33 cellular contexts compared by ENCODE assay signal in genomic region chr20:50254466-50255079, GRCh38.
"Had no signal": no experiment of that assay in that cellular context is flagged by ENCODE, and none has a peak within 500 bp of the region (broad histone marks: within the 10 kb centered on the region; RNA-seq: fewer than 3 reads in every experiment).

No MANE protein-coding gene starts in this region.

- FAIRE-seq: colon had no signal

- H3K27me3 ChIP-seq: adrenal gland, body of pancreas, foreskin keratinocyte, gastrocnemius medialis, heart left ventricle had no signal

- DNase-seq: activated CD4-positive, alpha-beta memory T cell treated with anti-CD3 and anti-CD28 coated beads for 36 hours; activated CD4-positive, alpha-beta T cell treated with anti-CD3 and anti-CD28 coated beads for 36 hours; activated CD4-positive, alpha-beta T cell treated with anti-CD3 and anti-CD28 coated beads, Interleukin-2, amount 10 ng/mL, durations not matched to agents 24 days and 14 days; activated CD4-positive, CD25-positive, alpha-beta regulatory T cell; activated CD4-positive, CD25-positive, alpha-beta regulatory T cell treated with anti-CD3 and anti-CD28 coated beads, Interleukin-2, amount 50 U/mL, for 72 hours; activated CD8-positive, alpha-beta memory T cell treated with anti-CD3 and anti-CD28 coated beads, Interleukin-2, amount 10 ng/mL, durations not matched to agents 7 days and 5 days; activated CD8-positive, alpha-beta memory T cell treated with anti-CD3 and anti-CD28 coated beads, Interleukin-2, amount 50 U/mL, for 4 hours; activated CD8-positive, alpha-beta T cell treated with anti-CD3 and anti-CD28 coated beads, Interleukin-2, amount 10 ng/mL, durations not matched to agents 7 days and 5 days; activated effector memory CD4-positive, alpha-beta T cell treated with anti-CD3 and anti-CD28 coated beads, Interleukin-2, amount 50 U/mL, for 16 hours; activated naive CD4-positive, alpha-beta T cell treated with anti-CD3 and anti-CD28 coated beads for 36 hours; activated naive CD8-positive, alpha-beta T cell treated with anti-CD3 and anti-CD28 coated beads for 36 hours; activated naive CD8-positive, alpha-beta T cell treated with anti-CD3 and anti-CD28 coated beads, Interleukin-2, amount 50 U/mL, for 24 hours; activated T-cell treated with anti-CD3 and anti-CD28 coated beads, Interleukin-2, amount 50 U/mL, for 1 hour; activated T-cell treated with anti-CD3 and anti-CD28 coated beads, Interleukin-2, amount 50 U/mL, for 48 hours; adrenal gland; amygdala; aorta; body of pancreas; caudate nucleus; effector CD8-positive, alpha-beta T cell; foreskin keratinocyte; gastrocnemius medialis; glutamatergic neuron; T-helper 17 cell; T1000; WERI-Rb-1 had no signal

- H3K4me3 Mint-ChIP-seq: activated CD4-positive, alpha-beta memory T cell treated with anti-CD3 and anti-CD28 coated beads for 36 hours; activated CD4-positive, alpha-beta T cell treated with anti-CD3 and anti-CD28 coated beads for 36 hours; activated CD4-positive, alpha-beta T cell treated with anti-CD3 and anti-CD28 coated beads, Interleukin-2, amount 10 ng/mL, durations not matched to agents 24 days and 14 days; activated CD8-positive, alpha-beta memory T cell treated with anti-CD3 and anti-CD28 coated beads, Interleukin-2, amount 10 ng/mL, durations not matched to agents 7 days and 5 days; activated CD8-positive, alpha-beta T cell treated with anti-CD3 and anti-CD28 coated beads, Interleukin-2, amount 10 ng/mL, durations not matched to agents 7 days and 5 days; activated naive CD4-positive, alpha-beta T cell treated with anti-CD3 and anti-CD28 coated beads for 36 hours; activated naive CD4-positive, alpha-beta T cell treated with anti-CD3 and anti-CD28 coated beads, Interleukin-2, amount 50 U/mL, for 24 hours; activated naive CD8-positive, alpha-beta T cell treated with anti-CD3 and anti-CD28 coated beads for 36 hours; activated naive CD8-positive, alpha-beta T cell treated with anti-CD3 and anti-CD28 coated beads, Interleukin-2, amount 50 U/mL, for 24 hours; activated T-helper 1 cell treated with anti-CD3 and anti-CD28 coated beads, Interleukin-12 subunit alpha, Interleukin-12 subunit beta, Interleukin-2, Interleukin-4 antibody, amounts not matched to agents 30 ng/mL and 10 ng/mL and 1 ng/mL, durations not matched to agents 14 hours and 24 hours and 36 hours; T-helper 17 cell; T-helper 2 cell treated with Interferon-gamma antibody and Interleukin-4, amounts not matched to agents 5 μg/mL and 100 μg/mL, for 36 hours had no signal

- H3K4me3 ChIP-seq: adrenal gland, body of pancreas, gastrocnemius medialis, heart left ventricle had no signal

- H3K4me1 Mint-ChIP-seq: activated CD4-positive, alpha-beta T cell treated with anti-CD3 and anti-CD28 coated beads for 36 hours; activated naive CD4-positive, alpha-beta T cell treated with anti-CD3 and anti-CD28 coated beads, Interleukin-2, amount 50 U/mL, for 24 hours; activated naive CD8-positive, alpha-beta T cell treated with anti-CD3 and anti-CD28 coated beads for 36 hours; activated naive CD8-positive, alpha-beta T cell treated with anti-CD3 and anti-CD28 coated beads, Interleukin-2, amount 50 U/mL, for 24 hours had no signal

- H3K36me3 Mint-ChIP-seq: activated CD4-positive, alpha-beta memory T cell treated with anti-CD3 and anti-CD28 coated beads for 36 hours; activated CD8-positive, alpha-beta memory T cell treated with anti-CD3 and anti-CD28 coated beads, Interleukin-2, amount 10 ng/mL, durations not matched to agents 7 days and 5 days; activated naive CD4-positive, alpha-beta T cell treated with anti-CD3 and anti-CD28 coated beads, Interleukin-2, amount 50 U/mL, for 24 hours; activated naive CD8-positive, alpha-beta T cell treated with anti-CD3 and anti-CD28 coated beads for 36 hours had no signal

- H3K4me1 ChIP-seq: gastrocnemius medialis had no signal

- ATAC-seq: activated CD4-positive, alpha-beta T cell treated with anti-CD3 and anti-CD28 coated beads for 36 hours; activated CD8-positive, alpha-beta memory T cell treated with anti-CD3 and anti-CD28 coated beads, Interleukin-2, amount 10 ng/mL, durations not matched to agents 7 days and 5 days; activated CD8-positive, alpha-beta T cell treated with anti-CD3 and anti-CD28 coated beads, Interleukin-2, amount 10 ng/mL, durations not matched to agents 7 days and 5 days; activated naive CD8-positive, alpha-beta T cell treated with anti-CD3 and anti-CD28 coated beads, Interleukin-2, amount 50 U/mL, for 24 hours; body of pancreas; esophagus mucosa; foreskin keratinocyte; gastrocnemius medialis; heart left ventricle; T-helper 17 cell had no signal

- H3K9me3 ChIP-seq: adrenal gland, body of pancreas, gastrocnemius medialis, heart left ventricle had no signal

- H3K9me3 Mint-ChIP-seq: activated CD4-positive, alpha-beta memory T cell treated with anti-CD3 and anti-CD28 coated beads for 36 hours; activated CD4-positive, alpha-beta T cell treated with anti-CD3 and anti-CD28 coated beads, Interleukin-2, amount 10 ng/mL, durations not matched to agents 24 days and 14 days; activated naive CD4-positive, alpha-beta T cell treated with anti-CD3 and anti-CD28 coated beads for 36 hours; activated naive CD4-positive, alpha-beta T cell treated with anti-CD3 and anti-CD28 coated beads, Interleukin-2, amount 50 U/mL, for 24 hours; activated naive CD8-positive, alpha-beta T cell treated with anti-CD3 and anti-CD28 coated beads for 36 hours; activated naive CD8-positive, alpha-beta T cell treated with anti-CD3 and anti-CD28 coated beads, Interleukin-2, amount 50 U/mL, for 24 hours; activated T-helper 1 cell treated with anti-CD3 and anti-CD28 coated beads, Interleukin-12 subunit alpha, Interleukin-12 subunit beta, Interleukin-2, Interleukin-4 antibody, amounts not matched to agents 30 ng/mL and 10 ng/mL and 1 ng/mL, durations not matched to agents 14 hours and 24 hours and 36 hours; activated T-helper 2 cell treated with anti-CD3 and anti-CD28 coated beads, Interferon-gamma antibody, Interleukin-2, Interleukin-4, amounts not matched to agents 10 μg/mL and 5 μg/mL and 100 μg/mL, durations not matched to agents 14 hours and 24 hours and 36 hours; T-helper 2 cell treated with Interferon-gamma antibody and Interleukin-4, amounts not matched to agents 5 μg/mL and 100 μg/mL, for 36 hours had no signal

- H3K27ac Mint-ChIP-seq: activated CD4-positive, alpha-beta memory T cell treated with anti-CD3 and anti-CD28 coated beads for 36 hours; activated CD4-positive, alpha-beta T cell treated with anti-CD3 and anti-CD28 coated beads for 36 hours; activated CD4-positive, alpha-beta T cell treated with anti-CD3 and anti-CD28 coated beads, Interleukin-2, amount 10 ng/mL, durations not matched to agents 24 days and 14 days; activated CD8-positive, alpha-beta memory T cell treated with anti-CD3 and anti-CD28 coated beads, Interleukin-2, amount 10 ng/mL, durations not matched to agents 7 days and 5 days; activated CD8-positive, alpha-beta T cell treated with anti-CD3 and anti-CD28 coated beads, Interleukin-2, amount 10 ng/mL, durations not matched to agents 7 days and 5 days; activated naive CD4-positive, alpha-beta T cell treated with anti-CD3 and anti-CD28 coated beads for 36 hours; activated naive CD4-positive, alpha-beta T cell treated with anti-CD3 and anti-CD28 coated beads, Interleukin-2, amount 50 U/mL, for 24 hours; activated naive CD8-positive, alpha-beta T cell treated with anti-CD3 and anti-CD28 coated beads for 36 hours; activated naive CD8-positive, alpha-beta T cell treated with anti-CD3 and anti-CD28 coated beads, Interleukin-2, amount 50 U/mL, for 24 hours; activated T-helper 1 cell treated with anti-CD3 and anti-CD28 coated beads, Interleukin-12 subunit alpha, Interleukin-12 subunit beta, Interleukin-2, Interleukin-4 antibody, amounts not matched to agents 30 ng/mL and 10 ng/mL and 1 ng/mL, durations not matched to agents 14 hours and 24 hours and 36 hours; activated T-helper 2 cell treated with anti-CD3 and anti-CD28 coated beads, Interferon-gamma antibody, Interleukin-2, Interleukin-4, amounts not matched to agents 10 μg/mL and 5 μg/mL and 100 μg/mL, durations not matched to agents 14 hours and 24 hours and 36 hours; T-helper 17 cell; T-helper 2 cell treated with Interferon-gamma antibody and Interleukin-4, amounts not matched to agents 5 μg/mL and 100 μg/mL, for 36 hours had no signal

- H3K36me3 ChIP-seq: adrenal gland, gastrocnemius medialis, heart left ventricle, WERI-Rb-1 had no signal

- H3K27ac ChIP-seq: adrenal gland, body of pancreas, foreskin keratinocyte, gastrocnemius medialis, heart left ventricle, WERI-Rb-1 had no signal
